In genomic region chr4:6945052-6945409, GRCh38 we compare ENCODE assay signal across 1 cellular context.
TF ChIP-seq lines count a peak whose summit lies in the region.

No MANE protein-coding gene starts in this region.

TF ChIP-seq in IMR-90, 13 proteins besides CTCF, POLR2A, EP300 and RAD21:
- TF ChIP-seq ELK1 (IDR thresholded peaks at IDR 0.05; ENCODE audit: borderline replicate concordance, low read depth, low read length) (no peak), FOS (IDR thresholded peaks at IDR 0.05; ENCODE audit: low read depth, low read length) (no peak), MXI1 (IDR thresholded peaks at IDR 0.05; ENCODE audit: borderline replicate concordance, low read depth, low read length) (no peak), BHLHE40 (IDR thresholded peaks at IDR 0.05; ENCODE audit: low read depth, low read length) (no peak), RFX5 (IDR thresholded peaks at IDR 0.05; ENCODE audit: low read depth, low read length) (no peak), MAFK (IDR thresholded peaks at IDR 0.05; ENCODE audit: low read depth, low read length) (no peak), USF2 (IDR thresholded peaks at IDR 0.05; ENCODE audit: low read depth, low read length) (no peak), CHD1 (IDR thresholded peaks at IDR 0.05; ENCODE audit: low read depth, low read length) (no peak), RCOR1 (IDR thresholded peaks at IDR 0.05; ENCODE audit: insufficient replicate concordance, low read length) (no peak), SMC3 (IDR thresholded peaks at IDR 0.05; ENCODE audit: low read depth, low read length) (no peak), NFE2L2 (IDR thresholded peaks at IDR 0.05; ENCODE audit: low read depth, low read length) (no peak), CEBPB (IDR thresholded peaks at IDR 0.05; ENCODE audit: low read depth, low read length) (no peak), MAZ (IDR thresholded peaks at IDR 0.05; ENCODE audit: borderline replicate concordance, low read depth, low read length) (no peak)
